In the genomic region with DNA sequence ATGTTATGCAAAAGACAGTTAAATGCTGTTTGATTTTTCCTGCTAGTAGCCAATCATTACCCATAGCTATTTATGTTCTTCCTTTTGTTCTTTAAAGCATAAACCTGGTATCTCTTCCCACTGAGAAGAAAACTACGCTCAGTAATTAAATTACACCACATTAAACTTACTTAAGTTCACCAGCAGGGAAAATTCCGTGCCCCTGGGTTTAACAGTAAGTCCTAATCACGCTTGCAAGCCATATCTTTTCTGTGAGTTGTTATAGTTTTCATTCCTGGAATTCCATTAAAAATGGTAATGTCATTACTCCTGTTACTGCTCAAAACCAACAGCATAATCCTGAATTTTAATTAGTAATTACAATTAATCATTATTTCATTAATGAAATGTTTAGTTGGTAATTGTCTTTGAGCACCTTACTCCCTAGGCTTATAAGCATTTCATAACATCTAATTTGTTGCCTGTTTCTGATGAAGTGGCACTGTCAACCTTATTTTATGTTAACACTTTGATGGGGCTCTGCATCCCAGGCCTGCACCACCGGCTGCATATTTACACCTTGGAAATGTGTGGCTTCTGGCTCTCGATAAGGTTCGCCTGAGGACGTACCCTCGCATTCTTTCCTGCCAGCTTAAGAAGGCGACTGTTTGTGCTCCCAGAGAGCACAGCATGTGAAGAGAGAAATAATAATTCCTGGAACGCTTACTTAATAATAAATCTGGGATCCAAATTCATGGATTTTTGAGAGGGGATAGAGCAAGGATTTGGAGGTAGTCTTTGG, we compare ENCODE assay signal across 15 cellular contexts.
DNase-seq lines count a peak whose midpoint lies in the region; ATAC-seq and TF ChIP-seq lines count a peak whose summit lies in the region.
"Had no signal": no experiment of that assay in that cellular context is flagged by ENCODE, and none has a peak within 500 bp of the region (broad histone marks: within the 10 kb centered on the region; RNA-seq: fewer than 3 reads in every experiment).

No MANE protein-coding gene starts in this region.

- TF ChIP-seq CTCF in endodermal cell (conservative IDR thresholded peaks at IDR 0.05) (peak; percentile 59), mesothelial cell of epicardium (IDR thresholded peaks at IDR 0.05; ENCODE audit: unreplicated experiment) (peak; percentile 14)

- no peak overlapping the region for H3K9ac ChIP-seq in endodermal cell (ENCODE audit: extremely low read depth, low read length, poor library complexity, severe bottlenecking)

- H3K27ac ChIP-seq in endodermal cell (ENCODE audit: low read depth, low read length): no peak overlapping the region

- peak overlapping the region; percentile 1 for H3K4me3 ChIP-seq in endodermal cell (ENCODE audit: low read length)
- H3K4me3 ChIP-seq: thoracic aorta had no signal

- H3K36me3 Mint-ChIP-seq in endodermal cell (ENCODE audit: low read depth) (no peaks in the 10 kb centered on the region), mesothelial cell of epicardium (no peaks in the 10 kb centered on the region)
- peaks cover 9% of the 10 kb centered on the region for H3K36me3 Mint-ChIP-seq in activated T-helper 2 cell treated with anti-CD3 and anti-CD28 coated beads, Interferon-gamma antibody, Interleukin-2, Interleukin-4, amounts not matched to agents 10 μg/mL and 5 μg/mL and 100 μg/mL, durations not matched to agents 14 hours and 24 hours and 36 hours (ENCODE audit: low read depth)

- H3K9me3 Mint-ChIP-seq in endodermal cell (no peaks in the 10 kb centered on the region), mesothelial cell of epicardium (no peaks in the 10 kb centered on the region)
- no peaks in the 10 kb centered on the region for H3K9me3 Mint-ChIP-seq in activated T-helper 2 cell treated with anti-CD3 and anti-CD28 coated beads, Interferon-gamma antibody, Interleukin-2, Interleukin-4, amounts not matched to agents 10 μg/mL and 5 μg/mL and 100 μg/mL, durations not matched to agents 14 hours and 24 hours and 36 hours
- H3K9me3 Mint-ChIP-seq: activated T-helper 17 cell treated with anti-CD3 and anti-CD28 coated beads, Interleukin-2, amount 50 U/mL, for 72 hours had no signal

- peak overlapping the region; percentile 46 for H3K27ac Mint-ChIP-seq in endodermal cell
- peak overlapping the region; percentile 49 for H3K27ac Mint-ChIP-seq in mesothelial cell of epicardium
- no peak overlapping the region for H3K27ac Mint-ChIP-seq in activated T-helper 2 cell treated with anti-CD3 and anti-CD28 coated beads, Interferon-gamma antibody, Interleukin-2, Interleukin-4, amounts not matched to agents 10 μg/mL and 5 μg/mL and 100 μg/mL, durations not matched to agents 14 hours and 24 hours and 36 hours
- H3K27ac Mint-ChIP-seq: activated T-helper 17 cell treated with anti-CD3 and anti-CD28 coated beads, Interleukin-2, amount 50 U/mL, for 72 hours; B cell had no signal

- ATAC-seq in HG03460 (IDR thresholded peaks at IDR 0.05; ENCODE audit: unreplicated experiment) (no peak), GM21447 (IDR thresholded peaks at IDR 0.05; ENCODE audit: unreplicated experiment) (no peak)
- ATAC-seq: sciatic nerve had no signal

- no peaks in the 10 kb centered on the region for H3K27me3 Mint-ChIP-seq in endodermal cell (ENCODE audit: insufficient read depth)
- no peaks in the 10 kb centered on the region for H3K27me3 Mint-ChIP-seq in mesothelial cell of epicardium (ENCODE audit: low read depth)
- no peaks in the 10 kb centered on the region for H3K27me3 Mint-ChIP-seq in activated T-helper 2 cell treated with anti-CD3 and anti-CD28 coated beads, Interferon-gamma antibody, Interleukin-2, Interleukin-4, amounts not matched to agents 10 μg/mL and 5 μg/mL and 100 μg/mL, durations not matched to agents 14 hours and 24 hours and 36 hours (ENCODE audit: low read depth)
- H3K27me3 Mint-ChIP-seq: activated T-helper 17 cell treated with anti-CD3 and anti-CD28 coated beads, Interleukin-2, amount 50 U/mL, for 72 hours; B cell had no signal

- H3K36me3 ChIP-seq in endodermal cell (ENCODE audit: control insufficient read depth, insufficient read depth, low read length): no peaks in the 10 kb centered on the region
- H3K36me3 ChIP-seq: thoracic aorta had no signal

- intact Hi-C loops in activated T-helper 2 cell treated with anti-CD3 and anti-CD28 coated beads, Interferon-gamma antibody, Interleukin-2, Interleukin-4, amounts not matched to agents 10 μg/mL and 5 μg/mL and 100 μg/mL, durations not matched to agents 14 hours and 24 hours and 36 hours (cut with micrococcal nuclease): loop anchor here (10.0 kb wide), 1 partner anchor 498 kb away; no protein-coding TSS in a partner anchor

- no peak overlapping the region for H3K4me3 Mint-ChIP-seq in endodermal cell
- H3K4me3 Mint-ChIP-seq in mesothelial cell of epicardium: no peak overlapping the region
- no peak overlapping the region for H3K4me3 Mint-ChIP-seq in activated T-helper 2 cell treated with anti-CD3 and anti-CD28 coated beads, Interferon-gamma antibody, Interleukin-2, Interleukin-4, amounts not matched to agents 10 μg/mL and 5 μg/mL and 100 μg/mL, durations not matched to agents 14 hours and 24 hours and 36 hours (ENCODE audit: low read depth)
- H3K4me3 Mint-ChIP-seq: activated T-helper 17 cell treated with anti-CD3 and anti-CD28 coated beads, Interleukin-2, amount 50 U/mL, for 72 hours; B cell had no signal

- DNase-seq in G401 (ENCODE audit: low spot score): peak; percentile 42
- DNase-seq in NCI-H69 (lab: John Stamatoyannopoulos, UW): peak; percentile 81
- DNase-seq in endodermal cell: peak; percentile 72
- DNase-seq in mesothelial cell of epicardium (ENCODE audit: low spot score in 2 of 2, unreplicated experiment in 2 of 2): no peak
- no peak for DNase-seq in GDM1 (lab: John Stamatoyannopoulos, UW)
- no peak for DNase-seq in activated T-helper 2 cell treated with anti-CD3 and anti-CD28 coated beads, Interferon-gamma antibody, Interleukin-2, Interleukin-4, amounts not matched to agents 10 μg/mL and 5 μg/mL and 100 μg/mL, durations not matched to agents 14 hours and 24 hours and 36 hours (ENCODE audit: low spot score)
- DNase-seq: NCI-H1694; NCI-H510A treated with DMSO at 0.1 percent for 48 hours; stimulated activated CD4-positive, alpha-beta T cell treated with anti-CD3 and anti-CD28 coated beads, Interleukin-2, amount 100 ng/mL, for 48 hours had no signal

- H3K9me3 ChIP-seq in endodermal cell (ENCODE audit: control insufficient read depth, low read length): no peaks in the 10 kb centered on the region
- H3K9me3 ChIP-seq: thoracic aorta had no signal

- WGBS in endodermal cell (ENCODE audit: insufficient coverage in 1 of 2, insufficient read length in 1 of 2), 2 experiments: 24 to 29% methylated on average over 3 to 10 of the region's 10 CpGs

- peaks cover 17% of the 10 kb centered on the region for H3K4me1 ChIP-seq in endodermal cell (ENCODE audit: control insufficient read depth, insufficient read depth, low read length)

- H3K27me3 ChIP-seq in endodermal cell (ENCODE audit: control insufficient read depth, insufficient read depth, low read length, poor library complexity, severe bottlenecking): no peaks in the 10 kb centered on the region

- H3K4me1 Mint-ChIP-seq in endodermal cell: peaks cover 61% of the 10 kb centered on the region
- H3K4me1 Mint-ChIP-seq in mesothelial cell of epicardium: peaks cover 57% of the 10 kb centered on the region
- peaks cover 7% of the 10 kb centered on the region for H3K4me1 Mint-ChIP-seq in activated T-helper 2 cell treated with anti-CD3 and anti-CD28 coated beads, Interferon-gamma antibody, Interleukin-2, Interleukin-4, amounts not matched to agents 10 μg/mL and 5 μg/mL and 100 μg/mL, durations not matched to agents 14 hours and 24 hours and 36 hours (ENCODE audit: low read depth)

- in situ Hi-C loops in G401 (cut with HindIII; ENCODE audit: low sequenced_read_pairs): no loop called here

Comparison
In these comparisons a context has a peak if more than half of its experiments do, and no peak if none do; other contexts are left out.
1. DNase-seq: peak in G401 (single experiment), NCI-H69 (single experiment) and endodermal cell (single experiment); none in mesothelial cell of epicardium (0 of 2), GDM1 (single experiment) and activated T-helper 2 cell treated with anti-CD3 and anti-CD28 coated beads, Interferon-gamma antibody, Interleukin-2, Interleukin-4, amounts not matched to agents 10 μg/mL and 5 μg/mL and 100 μg/mL, durations not matched to agents 14 hours and 24 hours and 36 hours (single experiment).